ENCODE assay signal across 1 cellular context in genomic region chr9:37422289-37423104, GRCh38.
A peak's percentile ranks its signal among the peaks of the same experiment; 100 is the strongest.
TF ChIP-seq lines count a peak whose summit lies in the region.

GRHPR (plus strand) TSS chr9:37422696; CDS start chr9:37422751, 55 bp downstream.

TF ChIP-seq in K562, 482 proteins besides CTCF, POLR2A, EP300 and RAD21 (continued from another document and continues in another):
- TF ChIP-seq ZNF592 (IDR thresholded peaks at IDR 0.05) (peak; percentile 86), SIX5 (IDR thresholded peaks at IDR 0.05; ENCODE audit: borderline replicate concordance in 1 of 2, insufficient read depth in 1 of 2, low read depth in 1 of 2, low read length in 2 of 2) (no peak), ZNF507 (tag; conservative IDR thresholded peaks at IDR 0.05) (no peak), MEIS2 (IDR thresholded peaks at IDR 0.05; ENCODE audit: partially characterized antibody) (peak; percentile 83), NFE2 (IDR thresholded peaks at IDR 0.05; ENCODE audit: low read depth) (peak; percentile 83), ZNF280B (CRISPR knock-in tag; IDR thresholded peaks at IDR 0.05) (no peak), SMAD4 (CRISPR knock-in tag; conservative IDR thresholded peaks at IDR 0.05) (peak; percentile 26), CBX2 (IDR thresholded peaks at IDR 0.05; ENCODE audit: insufficient read depth, low read length, poor library complexity, severe bottlenecking) (no peak), HNRNPLL (IDR thresholded peaks at IDR 0.05; ENCODE audit: low read depth, low read length, poor library complexity, severe bottlenecking) (peak; percentile 51), CBFB (CRISPR knock-in tag; IDR thresholded peaks at IDR 0.05) (peak; percentile 74), DDX20 (tag; IDR thresholded peaks at IDR 0.05; ENCODE audit: low read depth) (no peak), DPF2 (IDR thresholded peaks at IDR 0.05) (0 out of 2 replicates have a peak, but pooled peaks have one; percentile 38), ZFP30 (CRISPR knock-in tag; IDR thresholded peaks at IDR 0.05; ENCODE audit: borderline replicate concordance) (no peak), MXD1 (CRISPR knock-in tag; IDR thresholded peaks at IDR 0.05; ENCODE audit: borderline replicate concordance, poor library complexity, severe bottlenecking) (no peak), PTRF (tag; IDR thresholded peaks at IDR 0.05) (no peak), YY1 (IDR thresholded peaks at IDR 0.05; ENCODE audit: borderline replicate concordance in 1 of 3, control insufficient read depth in 1 of 3, extremely low read depth in 1 of 3, insufficient read depth in 3 of 3, insufficient read length in 1 of 3, insufficient replicate concordance in 2 of 3, low read depth in 1 of 3, low read length in 2 of 3) (peak in 2 of 3 experiments; percentile 6 to 72), ZNF324 (CRISPR knock-in tag; IDR thresholded peaks at IDR 0.05) (0 out of 2 replicates have a peak, but pooled peaks have one; percentile 6), AFF1 (IDR thresholded peaks at IDR 0.05; ENCODE audit: low read depth in 1 of 2, partially characterized antibody in 2 of 2) (peak in 1 of 2 experiments; percentile 5), SOX6 (IDR thresholded peaks at IDR 0.05) (peak; percentile 48), ZNF217 (CRISPR knock-in tag; IDR thresholded peaks at IDR 0.05) (no peak), BRCA1 (IDR thresholded peaks at IDR 0.05) (no peak), BRCA1 (CRISPR knock-in tag; IDR thresholded peaks at IDR 0.05) (no peak), ZMIZ1 (IDR thresholded peaks at IDR 0.05; ENCODE audit: low read depth in 2 of 2, low read length in 2 of 2) (peak in 1 of 2 experiments; percentile 64; a peak in 1 of 4 replicates), ZNF354B (CRISPR knock-in tag; IDR thresholded peaks at IDR 0.05) (no peak), ZNF347 (CRISPR knock-in tag; IDR thresholded peaks at IDR 0.05; ENCODE audit: low read depth) (peak; percentile 12; the same call in 1 of the 2 replicates), MITF (IDR thresholded peaks at IDR 0.05) (peak; percentile 6; the same call in 1 of the 2 replicates), ZNF766 (CRISPR knock-in tag; conservative IDR thresholded peaks at IDR 0.05) (no peak), ZNF274 (IDR thresholded peaks at IDR 0.05; ENCODE audit: borderline replicate concordance, low read depth, low read length) (no peak), ZBTB17 (CRISPR knock-in tag; IDR thresholded peaks at IDR 0.05) (peak; percentile 66; the same call in 1 of the 2 replicates), PRPF4 (IDR thresholded peaks at IDR 0.05; ENCODE audit: insufficient read depth, low read depth, low read length, poor library complexity, severe bottlenecking) (no peak), FOXK1 (CRISPR knock-in tag; IDR thresholded peaks at IDR 0.05; ENCODE audit: borderline replicate concordance) (peak; percentile 91; the same call in 1 of the 2 replicates), ZBED1 (IDR thresholded peaks at IDR 0.05) (no peak; the same call in 1 of the 2 replicates), NKRF (IDR thresholded peaks at IDR 0.05; ENCODE audit: borderline replicate concordance) (peak; percentile 77; the same call in 1 of the 2 replicates), SMAD3 (CRISPR knock-in tag; conservative IDR thresholded peaks at IDR 0.05) (0 out of 2 replicates have a peak, but pooled peaks have one; percentile 22), ARID3B (CRISPR knock-in tag; IDR thresholded peaks at IDR 0.05; ENCODE audit: borderline replicate concordance) (no peak), ETV1 (tag; conservative IDR thresholded peaks at IDR 0.05; ENCODE audit: low read depth) (no peak), MCM3 (IDR thresholded peaks at IDR 0.05) (no peak), ARID3A (IDR thresholded peaks at IDR 0.05; ENCODE audit: borderline replicate concordance, low read depth, low read length) (no peak)
